28 cellular contexts compared by ENCODE assay signal in genomic region chr3:171358171-171358890, GRCh38.
DNase-seq lines count a peak whose midpoint lies in the region; ATAC-seq and TF ChIP-seq lines count a peak whose summit lies in the region.
"Had no signal": no experiment of that assay in that cellular context is flagged by ENCODE, and none has a peak within 500 bp of the region (broad histone marks: within the 10 kb centered on the region; RNA-seq: fewer than 3 reads in every experiment).

No MANE protein-coding gene starts in this region.

- ATAC-seq in GM18511 (IDR thresholded peaks at IDR 0.05; ENCODE audit: unreplicated experiment) (peak; percentile 66), T-helper 17 cell (no peak), foreskin keratinocyte (peak; percentile 47), heart right ventricle (no peak)
- ATAC-seq: CD8-positive, alpha-beta T cell; K562 had no signal

- no peak for DNase-seq in T-helper 17 cell
- peak in 1 of 2 donors; percentile 63 for DNase-seq in foreskin keratinocyte
- peak; percentile 14 for DNase-seq in transverse colon
- no peak for DNase-seq in heart right ventricle
- no peak for DNase-seq in DMS53 (lab: John Stamatoyannopoulos, UW)
- DNase-seq in H4 (ENCODE audit: low spot score): no peak
- DNase-seq: activated CD4-positive, alpha-beta T cell treated with anti-CD3 and anti-CD28 coated beads, Interleukin-2, amount 50 U/mL, for 4 hours; activated CD8-positive, alpha-beta memory T cell treated with anti-CD3 and anti-CD28 coated beads, Interleukin-2, amount 50 U/mL, for 4 hours; CD8-positive, alpha-beta T cell; effector CD4-positive, alpha-beta T cell; head of caudate nucleus; MV-4-11; NCI-H2171 treated with DMSO at 0.1 percent for 48 hours; NCI-H524 treated with DMSO at 0.1 percent for 48 hours; occipital lobe; SK-N-SH; spleen; stimulated activated CD4-positive, alpha-beta T cell treated with anti-CD3 and anti-CD28 coated beads, Interleukin-4, amount 100 ng/mL, for 1 hour; stimulated activated naive CD4-positive, alpha-beta T cell treated with Interleukin-2 at 50 U/mL for 16 hours; T-helper 9 cell had no signal

- in situ Hi-C loops in transverse colon (cut with MboI; ENCODE audit: low pct_ligation_motif_present in 1 of 4, low pct_unique_long_range_greater_than_20kb in 1 of 4, low sequenced_read_pairs in 3 of 4): no loop called here

- peaks cover 40% of the 10 kb centered on the region for H3K4me1 ChIP-seq in foreskin keratinocyte
- H3K4me1 ChIP-seq in transverse colon: peaks cover 0 to 20% (median 13%) of the 10 kb centered on the region in 4 donors
- peaks cover 0 to 21% (median 6%) of the 10 kb centered on the region in 9 donors for H3K4me1 ChIP-seq in heart right ventricle
- H3K4me1 ChIP-seq: spleen had no signal

- TF ChIP-seq POLR2A in transverse colon (IDR thresholded peaks at IDR 0.05): no peak

- 57 to 62% methylated on average over 5 to 10 of the region's 10 CpGs for WGBS in transverse colon (ENCODE audit: low coverage in 1 of 2), 2 donors
- WGBS in heart right ventricle, 2 donors: 65 to 75% methylated on average over 10 of the region's 10 CpGs

- TF ChIP-seq EP300 in transverse colon (IDR thresholded peaks at IDR 0.05; ENCODE audit: low read depth): no peak

- H3K9me3 ChIP-seq in T-helper 17 cell (ENCODE audit: control insufficient read depth, low read length, poor library complexity, severe bottlenecking): no peaks in the 10 kb centered on the region
- no peaks in the 10 kb centered on the region for H3K9me3 ChIP-seq in transverse colon
- H3K9me3 ChIP-seq in heart right ventricle: no peaks in the 10 kb centered on the region
- H3K9me3 ChIP-seq: ascending aorta, SK-N-SH, spleen had no signal

- H3K4me3 Mint-ChIP-seq in T-helper 17 cell: no peak overlapping the region
- H3K4me3 Mint-ChIP-seq: activated naive CD8-positive, alpha-beta T cell; CD8-positive, alpha-beta T cell; central memory CD8-positive, alpha-beta T cell; WTC11 had no signal

- no peaks in the 10 kb centered on the region for H3K27me3 Mint-ChIP-seq in T-helper 17 cell
- H3K27me3 Mint-ChIP-seq: activated naive CD8-positive, alpha-beta T cell; central memory CD8-positive, alpha-beta T cell had no signal

- peaks cover 2% of the 10 kb centered on the region for H3K36me3 Mint-ChIP-seq in T-helper 17 cell (ENCODE audit: low read depth)
- H3K36me3 Mint-ChIP-seq: WTC11 had no signal

- H3K36me3 ChIP-seq in transverse colon (no peaks in the 10 kb centered on the region), heart right ventricle (no peaks in the 10 kb centered on the region)
- H3K36me3 ChIP-seq: ascending aorta, spleen had no signal

- peak overlapping the region; percentile 27 for H3K27ac Mint-ChIP-seq in T-helper 17 cell
- H3K27ac Mint-ChIP-seq: activated naive CD8-positive, alpha-beta T cell; activated T-helper 2 cell treated with anti-CD3 and anti-CD28 coated beads, Interferon-gamma antibody, Interleukin-2, Interleukin-4, amounts not matched to agents 10 μg/mL and 5 μg/mL and 100 μg/mL, durations not matched to agents 14 hours and 24 hours and 36 hours; CD8-positive, alpha-beta T cell had no signal

- H3K27me3 ChIP-seq in foreskin keratinocyte (no peaks in the 10 kb centered on the region), transverse colon (no peaks in the 10 kb centered on the region), heart right ventricle (no peaks in the 10 kb centered on the region)
- H3K27me3 ChIP-seq: ascending aorta, spleen had no signal

- no peak overlapping the region for H3K4me3 ChIP-seq in transverse colon
- no peak overlapping the region for H3K4me3 ChIP-seq in heart right ventricle
- H3K4me3 ChIP-seq: ascending aorta, K562, lung, spleen had no signal

- H3K27ac ChIP-seq in foreskin keratinocyte (no peak overlapping the region), transverse colon (peak overlapping the region in 2 of 4 donors; percentile 7 to 8), heart right ventricle (no peak overlapping the region)
- H3K27ac ChIP-seq: ascending aorta, spleen had no signal

- H3K4me1 Mint-ChIP-seq in T-helper 17 cell: peaks cover 51% of the 10 kb centered on the region

- intact Hi-C loops in transverse colon (cut with DNase I; ENCODE audit: low total_unique reads): no loop called here
- intact Hi-C loops in heart right ventricle (cut with DNase I): no loop called here

- TF ChIP-seq CTCF in foreskin keratinocyte (conservative IDR thresholded peaks at IDR 0.05): no peak
- TF ChIP-seq CTCF in transverse colon (IDR thresholded peaks at IDR 0.05): no peak
- no peak for TF ChIP-seq CTCF in heart right ventricle (IDR thresholded peaks at IDR 0.05)

Comparison
In these comparisons a context has a peak if more than half of its experiments do, and no peak if none do; other contexts are left out.
1. ATAC-seq: peak in GM18511 (single experiment) and foreskin keratinocyte (single experiment); none in T-helper 17 cell (single experiment) and heart right ventricle (0 of 8).